ENCODE assay signal across 22 cellular contexts in the genomic region with DNA sequence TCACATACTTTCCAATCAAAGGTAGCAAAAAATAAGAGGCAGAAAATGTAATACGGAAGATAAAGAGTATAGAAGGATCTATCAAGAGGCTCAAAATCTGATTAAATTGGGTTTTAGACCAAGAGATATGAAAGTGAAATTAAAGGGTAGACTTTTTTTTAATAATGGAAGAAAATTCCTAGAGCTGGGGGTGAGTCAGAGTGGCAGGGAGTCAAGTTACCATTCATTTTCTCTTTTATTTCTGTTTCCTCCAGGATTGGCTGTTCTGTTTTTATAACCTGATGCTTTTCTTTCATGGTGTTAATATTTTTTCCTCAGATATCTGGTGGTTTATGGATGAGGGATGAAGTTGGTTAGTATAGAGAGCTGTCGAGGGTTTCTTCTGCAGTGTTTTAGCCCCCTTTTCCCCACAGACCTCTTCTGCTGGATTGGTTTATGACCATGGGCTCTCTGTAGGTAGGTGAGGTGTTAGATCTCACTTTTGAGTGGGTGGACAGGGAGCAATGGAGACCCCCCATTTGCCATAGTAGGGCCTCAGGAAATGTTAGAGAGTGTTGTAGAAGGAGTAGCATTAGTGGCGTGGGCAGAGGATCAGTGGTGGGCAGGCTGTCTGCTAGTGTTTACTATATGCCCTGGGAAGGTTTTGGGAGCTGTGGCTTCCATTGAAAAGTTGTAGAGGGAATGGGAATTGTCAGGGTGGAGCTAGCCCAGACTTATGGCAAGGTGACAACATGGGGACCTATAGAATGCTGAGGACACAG.
DNase-seq lines count a peak whose midpoint lies in the region; ATAC-seq and TF ChIP-seq lines count a peak whose summit lies in the region.
"Had no signal": no experiment of that assay in that cellular context is flagged by ENCODE, and none has a peak within 500 bp of the region (broad histone marks: within the 10 kb centered on the region; RNA-seq: fewer than 3 reads in every experiment).

No MANE protein-coding gene starts in this region.

- TF ChIP-seq CTCF in mammary epithelial cell (conservative IDR thresholded peaks at IDR 0.05 in 1 of 2, IDR thresholded peaks at IDR 0.05 in 1 of 2; ENCODE audit: extremely low read depth in 1 of 2, insufficient read depth in 1 of 2, low read depth in 1 of 2, low read length in 2 of 2): no peak

- no peaks in the 10 kb centered on the region for H3K4me1 ChIP-seq in mammary epithelial cell (ENCODE audit: insufficient read depth, low read length)
- H3K4me1 ChIP-seq: lower lobe of right lung, spleen had no signal

- no TSS peak for BruUV-seq in mammary epithelial cell (replicated peaks; lab: Mats Ljungman, UMichigan)

- in situ Hi-C loops in mammary epithelial cell (cut with MboI; ENCODE audit: low sequenced_read_pairs in 2 of 2): loop anchor here (10.0 to 25.0 kb wide), 4 partner anchors 469 to 797 kb away; a partner anchor contains a TSS

- ATAC-seq in GM21619 (IDR thresholded peaks at IDR 0.05; ENCODE audit: unreplicated experiment): no peak

- WGBS in mammary epithelial cell (ENCODE audit: low coverage, missing lambda C conversion rate): 81% methylated on average over 3 of the region's 3 CpGs

- H3K4me3 ChIP-seq in mammary epithelial cell (replicated peaks in 1 of 3; ENCODE audit: insufficient read depth in 1 of 3, low read depth in 2 of 3, low read length in 3 of 3): no peak overlapping the region
- H3K4me3 ChIP-seq: lower lobe of right lung, mucosa of descending colon, ovary, spleen had no signal

- DNase-seq in AG08396 (ENCODE audit: low spot score): peak; percentile 21
- DNase-seq in LHCN-M2 (ENCODE audit: low read depth): peak; percentile 15
- DNase-seq in mammary epithelial cell: peak; percentile 15
- DNase-seq in kidney glomerular epithelial cell (lab: John Stamatoyannopoulos, UW): peak; percentile 31
- DNase-seq in mesenteric fat pad (ENCODE audit: low spot score): no peak
- no peak for DNase-seq in NCI-H2227 (lab: John Stamatoyannopoulos, UW; ENCODE audit: unreplicated experiment)
- DNase-seq in putamen (ENCODE audit: low spot score): no peak
- DNase-seq: activated CD4-positive, alpha-beta T cell treated with anti-CD3 and anti-CD28 coated beads, Interleukin-2, amount 50 U/mL, for 48 hours; activated naive CD4-positive, alpha-beta T cell treated with anti-CD3 and anti-CD28 coated beads, Interleukin-2, amount 50 U/mL, for 16 hours; aorta; GDM1; islet precursor cell; KG1; lower lobe of right lung; NCI-H1436 treated with DMSO at 0.1 percent for 48 hours; NCI-H510A; ovary; Right ventricle myocardium superior; spleen; T-helper 9 cell had no signal

- H3K27me3 ChIP-seq in mammary epithelial cell (ENCODE audit: insufficient read depth, low read length): no peaks in the 10 kb centered on the region
- H3K27me3 ChIP-seq: ovary had no signal

- CTCF ChIA-PET in mammary epithelial cell (lab: Charles Lee; ENCODE audit: low non-redundant PET): interaction anchor here (0.7 kb wide), 1 partner anchor 534 kb away, joined by 4 read pairs; no protein-coding TSS in a partner anchor

- dilution Hi-C loops in mammary epithelial cell (cut with HindIII; ENCODE audit: low sequenced_read_pairs): no loop called here

- no peaks in the 10 kb centered on the region for H3K9me3 ChIP-seq in mammary epithelial cell (replicated peaks; ENCODE audit: insufficient read depth, low read length)
- H3K9me3 ChIP-seq: ovary had no signal

- no peak overlapping the region for H3K9ac ChIP-seq in mammary epithelial cell (ENCODE audit: insufficient read depth, low read length)

- H3K4me2 ChIP-seq in mammary epithelial cell (ENCODE audit: insufficient read depth, low read depth, low read length): no peak overlapping the region

- intact Hi-C loops in mammary epithelial cell (cut with micrococcal nuclease): no loop called here

- H4K20me1 ChIP-seq in mammary epithelial cell (ENCODE audit: insufficient read depth, low read length): no peaks in the 10 kb centered on the region

- no peak overlapping the region for H3K27ac ChIP-seq in mammary epithelial cell (ENCODE audit: insufficient read depth, low read depth, low read length)
- H3K27ac ChIP-seq: lower lobe of right lung, ovary, spleen had no signal

- H3K36me3 ChIP-seq in mammary epithelial cell (ENCODE audit: insufficient read depth, low read length): no peaks in the 10 kb centered on the region
- H3K36me3 ChIP-seq: ovary, spleen had no signal

- no peaks in the 10 kb centered on the region for H3K79me2 ChIP-seq in mammary epithelial cell (ENCODE audit: insufficient read depth, low read length)

- no peak overlapping the region for H2AFZ ChIP-seq in mammary epithelial cell (ENCODE audit: low read depth, low read length)

Comparison
In these comparisons a context has a peak if more than half of its experiments do, and no peak if none do; other contexts are left out.
1. DNase-seq: peak in AG08396 (single experiment), LHCN-M2 (single experiment), mammary epithelial cell (single experiment) and kidney glomerular epithelial cell (single experiment); none in mesenteric fat pad (single experiment), NCI-H2227 (single experiment) and putamen (single experiment).